2 cellular contexts compared by ENCODE assay signal in genomic region chr3:19139863-19140262, GRCh38.
TF ChIP-seq lines count a peak whose summit lies in the region.

No MANE protein-coding gene starts in this region.

TF ChIP-seq in HepG2, 621 proteins besides CTCF, POLR2A, EP300 and RAD21:
- TF ChIP-seq ATF7 (IDR thresholded peaks at IDR 0.05) (peak; percentile 94), ATF7 (CRISPR knock-in tag; IDR thresholded peaks at IDR 0.05) (no peak), ZNF230 (CRISPR knock-in tag; IDR thresholded peaks at IDR 0.05) (no peak)

TF ChIP-seq in K562, 482 proteins besides CTCF, POLR2A, EP300 and RAD21:
- peak; percentile 11; the same call in 1 of the 2 replicates for TF ChIP-seq ATF3 (IDR thresholded peaks at IDR 0.05)
- TF ChIP-seq ATF3 (CRISPR knock-in tag; conservative IDR thresholded peaks at IDR 0.05) = no peak
- TF ChIP-seq NCOR1 (IDR thresholded peaks at IDR 0.05) = no peak
